Comparison of ENCODE assay signal across 32 cellular contexts in genomic region chr2:209519271-209519670, GRCh38.
"Had no signal": no experiment of that assay in that cellular context is flagged by ENCODE, and none has a peak within 500 bp of the region (broad histone marks: within the 10 kb centered on the region; RNA-seq: fewer than 3 reads in every experiment).

No MANE protein-coding gene starts in this region.

- FAIRE-seq: astrocyte, colon had no signal

- H3K27ac Mint-ChIP-seq: activated B cell treated with CpG ODN at 0.5 μM for 24 hours; activated CD4-positive, alpha-beta T cell treated with anti-CD3 and anti-CD28 coated beads for 36 hours; activated naive CD8-positive, alpha-beta T cell; activated T-cell treated with anti-CD3 and anti-CD28 coated beads, Interleukin-2, amount 50 U/mL, for 24 hours; activated T-helper 17 cell treated with anti-CD3 and anti-CD28 coated beads, Interleukin-2, amount 50 U/mL, for 72 hours; effector memory CD8-positive, alpha-beta T cell; natural killer cell; progenitor cell of endocrine pancreas; stimulated activated naive B cell treated with anti-CD40 and anti-IgM and Interleukin-4, amounts not matched to agents 10 μg/mL and 1 μg/mL and 100 μg/mL, for 72 hours; T-helper 2 cell treated with Interferon-gamma antibody and Interleukin-4, amounts not matched to agents 5 μg/mL and 100 μg/mL, for 36 hours had no signal

- H3K4me1 Mint-ChIP-seq: activated CD4-positive, alpha-beta T cell treated with anti-CD3 and anti-CD28 coated beads for 36 hours; activated T-helper 17 cell treated with anti-CD3 and anti-CD28 coated beads, Interleukin-2, amount 50 U/mL, for 72 hours; central memory CD8-positive, alpha-beta T cell; natural killer cell had no signal

- H3K27ac ChIP-seq: adrenal gland, breast epithelium, esophagus muscularis mucosa, gastrocnemius medialis, heart left ventricle, sigmoid colon, uterus had no signal

- H3K9me3 ChIP-seq: adrenal gland, breast epithelium, esophagus muscularis mucosa, gastrocnemius medialis, heart left ventricle, sigmoid colon, testis, uterus had no signal

- H3K4me1 ChIP-seq: adrenal gland, breast epithelium, esophagus muscularis mucosa, gastrocnemius medialis, sigmoid colon, testis, uterus had no signal

- H3K4me3 Mint-ChIP-seq: activated B cell treated with CpG ODN at 0.5 μM for 24 hours; activated CD4-positive, alpha-beta T cell treated with anti-CD3 and anti-CD28 coated beads for 36 hours; activated naive CD8-positive, alpha-beta T cell; activated T-cell treated with anti-CD3 and anti-CD28 coated beads, Interleukin-2, amount 50 U/mL, for 24 hours; activated T-helper 17 cell treated with anti-CD3 and anti-CD28 coated beads, Interleukin-2, amount 50 U/mL, for 72 hours; central memory CD8-positive, alpha-beta T cell; effector memory CD8-positive, alpha-beta T cell; natural killer cell; stimulated activated naive B cell treated with anti-CD40 and anti-IgM and Interleukin-4, amounts not matched to agents 10 μg/mL and 1 μg/mL and 100 μg/mL, for 72 hours; T-helper 2 cell treated with Interferon-gamma antibody and Interleukin-4, amounts not matched to agents 5 μg/mL and 100 μg/mL, for 36 hours had no signal

- H3K36me3 ChIP-seq: adrenal gland, breast epithelium, esophagus muscularis mucosa, gastrocnemius medialis, heart left ventricle, sigmoid colon, uterus had no signal

- H3K9me3 Mint-ChIP-seq: activated B cell treated with CpG ODN at 0.5 μM for 24 hours; activated T-cell treated with anti-CD3 and anti-CD28 coated beads, Interleukin-2, amount 50 U/mL, for 24 hours; effector memory CD8-positive, alpha-beta T cell; natural killer cell; T-helper 2 cell treated with Interferon-gamma antibody and Interleukin-4, amounts not matched to agents 5 μg/mL and 100 μg/mL, for 36 hours had no signal

- H3K36me3 Mint-ChIP-seq: activated naive CD8-positive, alpha-beta T cell; natural killer cell had no signal

- H3K27me3 ChIP-seq: adrenal gland, breast epithelium, esophagus muscularis mucosa, gastrocnemius medialis, heart left ventricle, sigmoid colon, testis, uterus had no signal

- H3K27me3 Mint-ChIP-seq: activated B cell treated with CpG ODN at 0.5 μM for 24 hours; activated CD4-positive, alpha-beta T cell treated with anti-CD3 and anti-CD28 coated beads for 36 hours; activated naive CD8-positive, alpha-beta T cell; activated T-cell treated with anti-CD3 and anti-CD28 coated beads, Interleukin-2, amount 50 U/mL, for 24 hours; activated T-helper 17 cell treated with anti-CD3 and anti-CD28 coated beads, Interleukin-2, amount 50 U/mL, for 72 hours; central memory CD8-positive, alpha-beta T cell; effector memory CD8-positive, alpha-beta T cell; stimulated activated naive B cell treated with anti-CD40 and anti-IgM and Interleukin-4, amounts not matched to agents 10 μg/mL and 1 μg/mL and 100 μg/mL, for 72 hours had no signal

- H3K4me3 ChIP-seq: adrenal gland, breast epithelium, esophagus muscularis mucosa, gastrocnemius medialis, heart left ventricle, sigmoid colon, smooth muscle cell, testis, uterus had no signal

- DNase-seq: activated B cell treated with CpG ODN at 0.5 μM for 24 hours; activated CD4-positive, alpha-beta T cell treated with anti-CD3 and anti-CD28 coated beads for 36 hours; activated CD4-positive, alpha-beta T cell treated with anti-CD3 and anti-CD28 coated beads, Interleukin-2, amount 50 U/mL, for 4 hours; activated CD8-positive, alpha-beta memory T cell treated with anti-CD3 and anti-CD28 coated beads for 24 hours; activated CD8-positive, alpha-beta memory T cell treated with anti-CD3 and anti-CD28 coated beads, Interleukin-2, amount 50 U/mL, for 4 hours; activated naive CD4-positive, alpha-beta T cell; activated T-cell treated with anti-CD3 and anti-CD28 coated beads, Interleukin-2, amount 50 U/mL, for 24 hours; adrenal gland; effector memory CD8-positive, alpha-beta T cell; gastrocnemius medialis; heart left ventricle; left ventricle myocardium superior; mammary epithelial cell; midbrain; natural killer cell; sigmoid colon; stimulated activated CD4-positive, alpha-beta T cell treated with anti-CD3 and anti-CD28 coated beads, Interleukin-15, amount 100 ng/mL, for 24 hours; stimulated activated CD8-positive, alpha-beta memory T cell treated with anti-CD3 and anti-CD28 coated beads, Interleukin-4, amount 100 ng/mL, for 48 hours; stimulated activated naive B cell treated with anti-CD40 and anti-IgM and Interleukin-4, amounts not matched to agents 10 μg/mL and 1 μg/mL and 100 μg/mL, for 72 hours; testis; trophoblast cell; uterus had no signal
